In genomic region chr10:11699546-11700097, GRCh38 we compare ENCODE assay signal across 1 cellular context.
TF ChIP-seq lines count a peak whose summit lies in the region.

No MANE protein-coding gene starts in this region.

TF ChIP-seq in HepG2, 621 proteins besides CTCF, POLR2A, EP300 and RAD21 (continued from another document and continues in another):
- TF ChIP-seq CEBPZ (IDR thresholded peaks at IDR 0.05; ENCODE audit: low read length) (no peak), ZNF496 (CRISPR knock-in tag; IDR thresholded peaks at IDR 0.05; ENCODE audit: insufficient replicate concordance) (no peak), ZNF234 (CRISPR knock-in tag; conservative IDR thresholded peaks at IDR 0.05) (no peak), CENPT (CRISPR knock-in tag; IDR thresholded peaks at IDR 0.05; ENCODE audit: low read depth) (no peak), ATF7-NPFF (CRISPR knock-in tag; IDR thresholded peaks at IDR 0.05; ENCODE audit: low read depth) (peak; percentile 68), KLF12 (CRISPR knock-in tag; IDR thresholded peaks at IDR 0.05; ENCODE audit: borderline replicate concordance) (0 out of 2 replicates have a peak, but pooled peaks have one; percentile 34), TRAFD1 (CRISPR knock-in tag; IDR thresholded peaks at IDR 0.05; ENCODE audit: borderline replicate concordance) (no peak), NCOA2 (CRISPR knock-in tag; IDR thresholded peaks at IDR 0.05) (peak; percentile 96), ZNF20 (CRISPR knock-in tag; IDR thresholded peaks at IDR 0.05) (no peak), ZNF207 (IDR thresholded peaks at IDR 0.05; ENCODE audit: borderline replicate concordance) (no peak), PHB2 (IDR thresholded peaks at IDR 0.05; ENCODE audit: partially characterized antibody) (no peak), SUZ12 (IDR thresholded peaks at IDR 0.05; ENCODE audit: low read depth, low read length) (no peak), NFIC (IDR thresholded peaks at IDR 0.05; ENCODE audit: low read length) (no peak; the same call in 1 of the 2 replicates), ZBTB43 (CRISPR knock-in tag; conservative IDR thresholded peaks at IDR 0.05) (peak; percentile 87), FOXK2 (IDR thresholded peaks at IDR 0.05) (no peak), ADNP (CRISPR knock-in tag; IDR thresholded peaks at IDR 0.05) (peak; percentile 100), KLF13 (CRISPR knock-in tag; IDR thresholded peaks at IDR 0.05) (no peak), RCOR2 (CRISPR knock-in tag; IDR thresholded peaks at IDR 0.05) (peak; percentile 98), CENPBD1 (CRISPR knock-in tag; IDR thresholded peaks at IDR 0.05; ENCODE audit: borderline replicate concordance, low read depth) (no peak; the same call in 1 of the 2 replicates), ZSCAN25 (CRISPR knock-in tag; IDR thresholded peaks at IDR 0.05) (peak; percentile 81), ZSCAN22 (CRISPR knock-in tag; IDR thresholded peaks at IDR 0.05) (peak; percentile 56; the same call in 1 of the 2 replicates), NR0B2 (CRISPR knock-in tag; IDR thresholded peaks at IDR 0.05) (no peak), ZNF564 (CRISPR knock-in tag; IDR thresholded peaks at IDR 0.05) (0 out of 2 replicates have a peak, but pooled peaks have one; percentile 69), ZNF879 (CRISPR knock-in tag; IDR thresholded peaks at IDR 0.05) (no peak), SMAD3 (CRISPR knock-in tag; IDR thresholded peaks at IDR 0.05) (peak; percentile 74; the same call in 1 of the 2 replicates), ZNF350 (CRISPR knock-in tag; IDR thresholded peaks at IDR 0.05; ENCODE audit: borderline replicate concordance, low read depth) (peak; percentile 78), DDIT3 (CRISPR knock-in tag; IDR thresholded peaks at IDR 0.05) (no peak), ZNF12 (CRISPR knock-in tag; IDR thresholded peaks at IDR 0.05) (peak; percentile 42; the same call in 1 of the 2 replicates), ZNF101 (CRISPR knock-in tag; IDR thresholded peaks at IDR 0.05; ENCODE audit: borderline replicate concordance, low read depth) (no peak), ZNF614 (CRISPR knock-in tag; IDR thresholded peaks at IDR 0.05; ENCODE audit: borderline replicate concordance) (peak; percentile 82), GZF1 (CRISPR knock-in tag; IDR thresholded peaks at IDR 0.05) (peak; percentile 77; the same call in 1 of the 2 replicates), CBX5 (CRISPR knock-in tag; IDR thresholded peaks at IDR 0.05; ENCODE audit: borderline replicate concordance) (no peak; the same call in 1 of the 2 replicates), ZNF883 (CRISPR knock-in tag; IDR thresholded peaks at IDR 0.05; ENCODE audit: not compliant biosample characterization) (peak; percentile 68), ZBTB1 (CRISPR knock-in tag; IDR thresholded peaks at IDR 0.05; ENCODE audit: borderline replicate concordance) (no peak), NFYB (CRISPR knock-in tag; IDR thresholded peaks at IDR 0.05) (no peak), RBM39 (IDR thresholded peaks at IDR 0.05; ENCODE audit: low read depth, low read length, poor library complexity, severe bottlenecking) (no peak), FOXO1 (CRISPR knock-in tag; IDR thresholded peaks at IDR 0.05) (peak; percentile 83; the same call in 1 of the 2 replicates), TFAP4 (IDR thresholded peaks at IDR 0.05; ENCODE audit: borderline replicate concordance, low read depth) (peak; percentile 86; the same call in 1 of the 2 replicates), FLYWCH1 (CRISPR knock-in tag; IDR thresholded peaks at IDR 0.05) (no peak), SMARCE1 (IDR thresholded peaks at IDR 0.05; ENCODE audit: borderline replicate concordance) (no peak), ARNT (IDR thresholded peaks at IDR 0.05) (no peak), ZNF260 (CRISPR knock-in tag; IDR thresholded peaks at IDR 0.05; ENCODE audit: borderline replicate concordance, low read depth) (no peak), TP53 (CRISPR knock-in tag; conservative IDR thresholded peaks at IDR 0.05) (0 out of 2 replicates have a peak, but pooled peaks have one; percentile 40), FOSL2 (CRISPR knock-in tag; IDR thresholded peaks at IDR 0.05) (peak; percentile 76), E2F2 (CRISPR knock-in tag; IDR thresholded peaks at IDR 0.05; ENCODE audit: borderline replicate concordance) (no peak), ZFP37 (CRISPR knock-in tag; IDR thresholded peaks at IDR 0.05; ENCODE audit: borderline replicate concordance) (peak; percentile 64; the same call in 1 of the 2 replicates), ZNF704 (CRISPR knock-in tag; IDR thresholded peaks at IDR 0.05; ENCODE audit: borderline replicate concordance) (no peak), ZNF331 (CRISPR knock-in tag; IDR thresholded peaks at IDR 0.05) (peak; percentile 82), THYN1 (CRISPR knock-in tag; IDR thresholded peaks at IDR 0.05; ENCODE audit: borderline replicate concordance, low read depth) (no peak), ZNF510 (CRISPR knock-in tag; IDR thresholded peaks at IDR 0.05; ENCODE audit: low read depth) (no peak), AHR (CRISPR knock-in tag; IDR thresholded peaks at IDR 0.05) (no peak), MEF2D (CRISPR knock-in tag; IDR thresholded peaks at IDR 0.05) (peak; percentile 92), ZNF777 (CRISPR knock-in tag; IDR thresholded peaks at IDR 0.05) (no peak), ZNF563 (CRISPR knock-in tag; IDR thresholded peaks at IDR 0.05) (peak; percentile 77), ZBTB44 (CRISPR knock-in tag; IDR thresholded peaks at IDR 0.05) (no peak), ELK4 (CRISPR knock-in tag; IDR thresholded peaks at IDR 0.05; ENCODE audit: borderline replicate concordance) (no peak), ZNF484 (CRISPR knock-in tag; IDR thresholded peaks at IDR 0.05; ENCODE audit: borderline replicate concordance, low read depth) (no peak), HOMEZ (CRISPR knock-in tag; IDR thresholded peaks at IDR 0.05; ENCODE audit: low read depth) (peak; percentile 87)
